ENCODE assay signal across 23 cellular contexts in genomic region chr3:136498919-136499447, GRCh38.
"Had no signal": no experiment of that assay in that cellular context is flagged by ENCODE, and none has a peak within 500 bp of the region (broad histone marks: within the 10 kb centered on the region; RNA-seq: fewer than 3 reads in every experiment).

No MANE protein-coding gene starts in this region.

- H3K27me3 ChIP-seq: heart left ventricle, left lung, neutrophil, pancreas, sigmoid colon, stomach, thyroid gland, vagina had no signal

- ATAC-seq: effector memory CD8-positive, alpha-beta T cell; heart left ventricle; left cardiac atrium; left lung; naive thymus-derived CD4-positive, alpha-beta T cell; pancreas; stimulated activated effector memory CD8-positive, alpha-beta T cell treated with anti-CD3 and anti-CD28 coated beads, Interleukin-12 subunit alpha, Interleukin-12 subunit beta, amount 100 ng/mL, for 72 hours had no signal

- H3K4me1 ChIP-seq: heart left ventricle, left lung, pancreas, sigmoid colon, stomach, thyroid gland, vagina had no signal

- H3K9me3 ChIP-seq: neutrophil, pancreas, sigmoid colon, thyroid gland, vagina had no signal

- H3K4me3 Mint-ChIP-seq: effector memory CD8-positive, alpha-beta T cell; naive thymus-derived CD4-positive, alpha-beta T cell; stimulated activated effector memory CD8-positive, alpha-beta T cell treated with anti-CD3 and anti-CD28 coated beads, Interleukin-12 subunit alpha, Interleukin-12 subunit beta, amount 100 ng/mL, for 72 hours had no signal

- FAIRE-seq: endometrium, frontal cortex, islet of Langerhans, pancreas had no signal

- H3K4me1 Mint-ChIP-seq: naive thymus-derived CD4-positive, alpha-beta T cell; stimulated activated effector memory CD8-positive, alpha-beta T cell treated with anti-CD3 and anti-CD28 coated beads, Interleukin-12 subunit alpha, Interleukin-12 subunit beta, amount 100 ng/mL, for 72 hours had no signal

- DNase-seq: cortex of kidney; effector memory CD8-positive, alpha-beta T cell; heart left ventricle; hippocampal formation; left cardiac atrium; left lung; mesendoderm; midbrain; naive thymus-derived CD4-positive, alpha-beta T cell; pancreas; sigmoid colon; stimulated activated CD4-positive, alpha-beta T cell treated with anti-CD3 and anti-CD28 coated beads, Interleukin-2, amount 100 ng/mL, for 24 hours; stimulated activated CD4-positive, alpha-beta T cell treated with anti-CD3 and anti-CD28 coated beads, Interleukin-4, amount 100 ng/mL, for 24 hours; stimulated activated naive CD4-positive, alpha-beta T cell treated with Interleukin-2 at 50 U/mL for 16 hours; stomach; thyroid gland; trophoblast cell had no signal

- H3K9me3 Mint-ChIP-seq: effector memory CD8-positive, alpha-beta T cell; stimulated activated effector memory CD8-positive, alpha-beta T cell treated with anti-CD3 and anti-CD28 coated beads, Interleukin-12 subunit alpha, Interleukin-12 subunit beta, amount 100 ng/mL, for 72 hours had no signal

- H3K36me3 ChIP-seq: thyroid gland had no signal

- H3K27ac ChIP-seq: heart left ventricle, left lung, neutrophil, pancreas, sigmoid colon, stomach, thyroid gland, vagina had no signal

- H3K27ac Mint-ChIP-seq: stimulated activated effector memory CD8-positive, alpha-beta T cell treated with anti-CD3 and anti-CD28 coated beads, Interleukin-12 subunit alpha, Interleukin-12 subunit beta, amount 100 ng/mL, for 72 hours had no signal

- H3K27me3 Mint-ChIP-seq: effector memory CD8-positive, alpha-beta T cell; naive thymus-derived CD4-positive, alpha-beta T cell had no signal

- H3K4me3 ChIP-seq: heart left ventricle, left lung, pancreas, sigmoid colon, stomach, thyroid gland, vagina had no signal
